Comparison of ENCODE assay signal across 1 cellular context in genomic region chr7:158959021-158959717, GRCh38.
A peak's percentile ranks its signal among the peaks of the same experiment; 100 is the strongest.
TF ChIP-seq lines count a peak whose summit lies in the region.

No MANE protein-coding gene starts in this region.

TF ChIP-seq in HepG2, 621 proteins besides CTCF, POLR2A, EP300 and RAD21 (continued from another document):
- TF ChIP-seq HNF1A (IDR thresholded peaks at IDR 0.05; ENCODE audit: low read depth) (no peak), HNF1A (CRISPR knock-in tag; IDR thresholded peaks at IDR 0.05; ENCODE audit: borderline replicate concordance) (no peak), ZNF367 (CRISPR knock-in tag; IDR thresholded peaks at IDR 0.05; ENCODE audit: borderline replicate concordance) (no peak), SIX1 (CRISPR knock-in tag; IDR thresholded peaks at IDR 0.05; ENCODE audit: borderline replicate concordance) (peak; percentile 33; the same call in 1 of the 2 replicates), HMG20A (CRISPR knock-in tag; IDR thresholded peaks at IDR 0.05; ENCODE audit: borderline replicate concordance) (no peak), ZNF136 (CRISPR knock-in tag; IDR thresholded peaks at IDR 0.05; ENCODE audit: low read depth) (no peak), ZFP36L1 (CRISPR knock-in tag; IDR thresholded peaks at IDR 0.05) (no peak), IRF2 (CRISPR knock-in tag; IDR thresholded peaks at IDR 0.05) (no peak), ZNF891 (CRISPR knock-in tag; IDR thresholded peaks at IDR 0.05) (no peak)
